In the genomic region with DNA sequence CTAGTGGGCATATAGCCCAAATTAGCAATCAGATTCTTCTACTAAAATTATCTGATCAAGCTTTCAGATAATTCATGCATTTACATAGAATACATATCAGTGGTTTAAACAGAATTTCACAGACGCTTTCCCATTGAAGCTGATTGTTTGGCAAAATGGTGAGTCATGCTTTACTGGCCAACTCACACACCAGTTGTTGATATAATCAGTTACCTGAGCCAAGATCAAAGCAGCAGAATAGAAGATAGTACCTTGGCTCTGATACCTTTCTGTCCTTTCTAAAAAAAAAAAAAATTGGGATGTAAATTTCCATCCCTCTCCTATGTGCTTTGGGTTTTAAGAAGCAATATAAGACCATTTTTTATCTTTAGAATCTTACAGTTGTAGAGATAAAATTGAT, we compare ENCODE assay signal across 15 cellular contexts. TPM values are rescaled to one million over a fixed set of nuclear protein-coding genes. Genes with fewer than 3 reads are reported as not detected.
DNase-seq lines count a peak whose midpoint lies in the region; ATAC-seq and TF ChIP-seq lines count a peak whose summit lies in the region.
"Had no signal": no experiment of that assay in that cellular context is flagged by ENCODE, and none has a peak within 500 bp of the region (broad histone marks: within the 10 kb centered on the region; RNA-seq: fewer than 3 reads in every experiment).

No MANE protein-coding gene starts in this region.

- H3K4me1 ChIP-seq in body of pancreas (peaks cover 34% of the 10 kb centered on the region), liver (ENCODE audit: control insufficient read depth in 4 of 4, insufficient read depth in 4 of 4, low read length in 3 of 4) (peaks cover 0 to 18% (median 3%) of the 10 kb centered on the region in 4 donors)
- H3K4me1 ChIP-seq: BLaER1 treated with 17β-estradiol and CSF1 and Interleukin-3, amounts not matched to agents 10 nM and 100 nM had no signal

- H3K27ac Mint-ChIP-seq in activated CD4-positive, alpha-beta memory T cell treated with anti-CD3 and anti-CD28 coated beads, Interleukin-2, amount 10 ng/mL, durations not matched to agents 7 days and 5 days = no peak overlapping the region
- H3K27ac Mint-ChIP-seq: activated CD4-positive, alpha-beta T cell treated with anti-CD3 and anti-CD28 coated beads, Interleukin-2, amount 10 ng/mL, durations not matched to agents 7 days and 5 days had no signal

- H3K27me3 ChIP-seq in body of pancreas (no peaks in the 10 kb centered on the region), liver (ENCODE audit: control insufficient read depth in 4 of 4, insufficient read depth in 4 of 4, low read length in 3 of 4) (no peaks in the 10 kb centered on the region)
- H3K27me3 ChIP-seq: BLaER1 treated with 17β-estradiol and CSF1 and Interleukin-3, amounts not matched to agents 10 nM and 100 nM had no signal

- H3K9ac ChIP-seq in liver (ENCODE audit: low read depth in 1 of 2, low read length in 2 of 2) = no peak overlapping the region
- H3K9ac ChIP-seq: BLaER1 treated with 17β-estradiol and CSF1 and Interleukin-3, amounts not matched to agents 10 nM and 100 nM had no signal

- TF ChIP-seq RAD21 in liver (IDR thresholded peaks at IDR 0.05) = peak in 1 of 2 donors; percentile 14

- DNase-seq in DMS153 (lab: John Stamatoyannopoulos, UW) (peak; percentile 62), NCI-H146 (lab: John Stamatoyannopoulos, UW) (peak; percentile 55), body of pancreas (peak in 3 of 4 donors; percentile 18 to 25 (median 24)), occipital lobe (lab: John Stamatoyannopoulos, UW) (no peak), GM20000 (ENCODE audit: low spot score) (no peak)
- no peak for DNase-seq in activated CD4-positive, alpha-beta memory T cell treated with anti-CD3 and anti-CD28 coated beads, Interleukin-2, amount 10 ng/mL, durations not matched to agents 7 days and 5 days
- DNase-seq in activated T-cell treated with anti-CD3 and anti-CD28 coated beads, Interleukin-2, amount 50 U/mL, for 1 hour = no peak
- DNase-seq: activated CD4-positive, alpha-beta T cell treated with anti-CD3 and anti-CD28 coated beads, Interleukin-2, amount 10 ng/mL, durations not matched to agents 7 days and 5 days; activated naive CD4-positive, alpha-beta T cell treated with Interleukin-2 at 50 U/mL for 16 hours; posterior cingulate gyrus; stimulated activated CD4-positive, alpha-beta T cell treated with anti-CD3 and anti-CD28 coated beads, Interleukin-4, amount 100 ng/mL, for 24 hours; stimulated activated naive CD8-positive, alpha-beta T cell treated with anti-CD3 and anti-CD28 coated beads, Interleukin-15, Interleukin-2, amounts not matched to agents 100 U/mL and 50 U/mL, for 24 hours had no signal

- H3K27me3 Mint-ChIP-seq in activated CD4-positive, alpha-beta memory T cell treated with anti-CD3 and anti-CD28 coated beads, Interleukin-2, amount 10 ng/mL, durations not matched to agents 7 days and 5 days = no peaks in the 10 kb centered on the region
- H3K27me3 Mint-ChIP-seq: activated CD4-positive, alpha-beta T cell treated with anti-CD3 and anti-CD28 coated beads, Interleukin-2, amount 10 ng/mL, durations not matched to agents 7 days and 5 days had no signal

- no peak overlapping the region for H3K27ac ChIP-seq in body of pancreas
- peak overlapping the region in 1 of 2 donors; percentile 11 for H3K27ac ChIP-seq in liver (ENCODE audit: low read depth in 1 of 2, low read length in 2 of 2)
- H3K27ac ChIP-seq: BLaER1 treated with 17β-estradiol and CSF1 and Interleukin-3, amounts not matched to agents 10 nM and 100 nM had no signal

- TF ChIP-seq CTCF in body of pancreas (IDR thresholded peaks at IDR 0.05) = no peak
- no peak for TF ChIP-seq CTCF in liver (IDR thresholded peaks at IDR 0.05; ENCODE audit: low read depth, low read length, missing input control)
- no peak for TF ChIP-seq CTCF in GM20000 (IDR thresholded peaks at IDR 0.05; ENCODE audit: extremely low read depth, missing control alignments)

- H3K4me3 Mint-ChIP-seq in activated CD4-positive, alpha-beta memory T cell treated with anti-CD3 and anti-CD28 coated beads, Interleukin-2, amount 10 ng/mL, durations not matched to agents 7 days and 5 days = no peak overlapping the region
- H3K4me3 Mint-ChIP-seq: activated CD4-positive, alpha-beta T cell treated with anti-CD3 and anti-CD28 coated beads, Interleukin-2, amount 10 ng/mL, durations not matched to agents 7 days and 5 days had no signal

- ATAC-seq in body of pancreas = peak; percentile 82
- ATAC-seq: stimulated activated naive CD8-positive, alpha-beta T cell treated with anti-CD3 and anti-CD28 coated beads, Interleukin-15, Interleukin-2, amounts not matched to agents 100 U/mL and 50 U/mL, for 24 hours had no signal

- H3K4me3 ChIP-seq in body of pancreas (no peak overlapping the region), liver (ENCODE audit: low read depth in 1 of 3, low read length in 3 of 3) (no peak overlapping the region)
- H3K4me3 ChIP-seq: BLaER1 treated with 17β-estradiol and CSF1 and Interleukin-3, amounts not matched to agents 10 nM and 100 nM; lung had no signal

- POLR2A ChIA-PET in activated CD4-positive, alpha-beta memory T cell treated with anti-CD3 and anti-CD28 coated beads, Interleukin-2, amount 10 ng/mL, durations not matched to agents 7 days and 5 days (lab: Charles Lee) = no interaction called here

- H3K36me3 Mint-ChIP-seq in activated CD4-positive, alpha-beta memory T cell treated with anti-CD3 and anti-CD28 coated beads, Interleukin-2, amount 10 ng/mL, durations not matched to agents 7 days and 5 days (ENCODE audit: low read depth) = peaks cover 6% of the 10 kb centered on the region

- H3K9me3 Mint-ChIP-seq in activated CD4-positive, alpha-beta memory T cell treated with anti-CD3 and anti-CD28 coated beads, Interleukin-2, amount 10 ng/mL, durations not matched to agents 7 days and 5 days = no peaks in the 10 kb centered on the region
- H3K9me3 Mint-ChIP-seq: activated CD4-positive, alpha-beta T cell treated with anti-CD3 and anti-CD28 coated beads, Interleukin-2, amount 10 ng/mL, durations not matched to agents 7 days and 5 days had no signal

- intact Hi-C loops in body of pancreas (cut with DNase I) = no loop called here

- CTCF ChIA-PET in activated CD4-positive, alpha-beta memory T cell treated with anti-CD3 and anti-CD28 coated beads, Interleukin-2, amount 10 ng/mL, durations not matched to agents 7 days and 5 days (lab: Charles Lee) = no interaction called here

- 12 to 19% methylated on average over 1 of the region's 1 CpG for WGBS in body of pancreas, 2 donors
- WGBS in liver = 23% methylated on average over 1 of the region's 1 CpG

- no peak for TF ChIP-seq POLR2A in body of pancreas (IDR thresholded peaks at IDR 0.05)

- no peaks in the 10 kb centered on the region for H3K4me1 Mint-ChIP-seq in activated CD4-positive, alpha-beta memory T cell treated with anti-CD3 and anti-CD28 coated beads, Interleukin-2, amount 10 ng/mL, durations not matched to agents 7 days and 5 days
- H3K4me1 Mint-ChIP-seq: activated CD4-positive, alpha-beta T cell treated with anti-CD3 and anti-CD28 coated beads, Interleukin-2, amount 10 ng/mL, durations not matched to agents 7 days and 5 days had no signal

- H3K36me3 ChIP-seq in body of pancreas (replicated peaks in 1 of 2; ENCODE audit: insufficient read depth in 1 of 2, low read depth in 2 of 2) (no peaks in the 10 kb centered on the region), liver (ENCODE audit: control insufficient read depth in 4 of 4, insufficient read depth in 3 of 4, low read depth in 1 of 4, low read length in 3 of 4) (no peaks in the 10 kb centered on the region)

- no peaks in the 10 kb centered on the region for H3K9me3 ChIP-seq in body of pancreas
- H3K9me3 ChIP-seq in liver (ENCODE audit: control insufficient read depth in 4 of 4, low read length in 3 of 4) = no peaks in the 10 kb centered on the region

TF ChIP-seq in liver, 16 proteins besides CTCF, POLR2A, EP300 and RAD21 (continues in another document):
- TF ChIP-seq FOXA1 (IDR thresholded peaks at IDR 0.05) (peak; percentile 54), TAF1 (conservative IDR thresholded peaks at IDR 0.05) (no peak)
- TF ChIP-seq, protein P1, sequence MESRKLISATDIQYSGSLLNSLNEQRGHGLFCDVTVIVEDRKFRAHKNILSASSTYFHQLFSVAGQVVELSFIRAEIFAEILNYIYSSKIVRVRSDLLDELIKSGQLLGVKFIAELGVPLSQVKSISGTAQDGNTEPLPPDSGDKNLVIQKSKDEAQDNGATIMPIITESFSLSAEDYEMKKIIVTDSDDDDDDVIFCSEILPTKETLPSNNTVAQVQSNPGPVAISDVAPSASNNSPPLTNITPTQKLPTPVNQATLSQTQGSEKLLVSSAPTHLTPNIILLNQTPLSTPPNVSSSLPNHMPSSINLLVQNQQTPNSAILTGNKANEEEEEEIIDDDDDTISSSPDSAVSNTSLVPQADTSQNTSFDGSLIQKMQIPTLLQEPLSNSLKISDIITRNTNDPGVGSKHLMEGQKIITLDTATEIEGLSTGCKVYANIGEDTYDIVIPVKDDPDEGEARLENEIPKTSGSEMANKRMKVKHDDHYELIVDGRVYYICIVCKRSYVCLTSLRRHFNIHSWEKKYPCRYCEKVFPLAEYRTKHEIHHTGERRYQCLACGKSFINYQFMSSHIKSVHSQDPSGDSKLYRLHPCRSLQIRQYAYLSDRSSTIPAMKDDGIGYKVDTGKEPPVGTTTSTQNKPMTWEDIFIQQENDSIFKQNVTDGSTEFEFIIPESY (IDR thresholded peaks at IDR 0.05) = peak; percentile 23

RNA-seq across cellular contexts. Expression of gene SOCS5, which starts 38.5 kb away (rescaled TPM):
- 10 to 100 TPM; 11.5 to 17.9 TPM for total RNA-seq in body of pancreas
- total RNA-seq in liver = 10 to 100 TPM in 1 of 2 donors, 1 to 10 TPM in 1; 8.8 to 12.2 TPM
- 1 to 10 TPM; 1.8 to 2.6 TPM for polyA plus RNA-seq in liver
- 43.7 TPM for total RNA-seq in occipital lobe
- 1 to 10 TPM; 7.1 TPM for total RNA-seq in activated CD4-positive, alpha-beta memory T cell treated with anti-CD3 and anti-CD28 coated beads, Interleukin-2, amount 10 ng/mL, durations not matched to agents 7 days and 5 days

Comparison
In these comparisons a context has a peak if more than half of its experiments do, and no peak if none do; other contexts are left out.
1. DNase-seq: peak in DMS153 (single experiment), NCI-H146 (single experiment) and body of pancreas (3 of 4); none in occipital lobe (single experiment), activated CD4-positive, alpha-beta memory T cell treated with anti-CD3 and anti-CD28 coated beads, Interleukin-2, amount 10 ng/mL, durations not matched to agents 7 days and 5 days (single experiment), activated T-cell treated with anti-CD3 and anti-CD28 coated beads, Interleukin-2, amount 50 U/mL, for 1 hour (single experiment) and GM20000 (single experiment).